9 cellular contexts compared by ENCODE assay signal in genomic region chr3:10023587-10024310, GRCh38. TPM values are rescaled to one million over a fixed set of nuclear protein-coding genes. Genes with fewer than 3 reads are reported as not detected.
DNase-seq lines count a peak whose midpoint lies in the region; ATAC-seq and TF ChIP-seq lines count a peak whose summit lies in the region.
"Had no signal": no experiment of that assay in that cellular context is flagged by ENCODE, and none has a peak within 500 bp of the region (broad histone marks: within the 10 kb centered on the region; RNA-seq: fewer than 3 reads in every experiment).

No MANE protein-coding gene starts in this region.

- no peak for TF ChIP-seq POLR2A in HCT116 (IDR thresholded peaks at IDR 0.05; ENCODE audit: borderline replicate concordance, extremely low read depth, insufficient read depth, insufficient read length)

- H3K79me2 ChIP-seq in HCT116 (ENCODE audit: insufficient read depth, low read length), result peaks cover 42% of the 10 kb centered on the region

- DNase-seq in AG10803 (ENCODE audit: low read depth), result peak; percentile 76
- DNase-seq in HCT116 (ENCODE audit: low read depth, low spot score), result no peak
- peak; percentile 84 for DNase-seq in adipocyte (ENCODE audit: low read depth)
- peak; percentile 93 for DNase-seq in iris pigment epithelial cell (ENCODE audit: low read depth)
- no peak for DNase-seq in NCI-H146 treated with DMSO at 0.1 percent for 48 hours (lab: John Stamatoyannopoulos, UW; ENCODE audit: unreplicated experiment)
- no peak for DNase-seq in NCI-H524 treated with DMSO at 0.1 percent for 48 hours (lab: John Stamatoyannopoulos, UW)
- no peak for DNase-seq in NCI-H526 (lab: John Stamatoyannopoulos, UW)
- DNase-seq: colonic mucosa had no signal

- H3K9ac ChIP-seq in HCT116 (ENCODE audit: low read length) (no peak overlapping the region), adipocyte (ENCODE audit: low read length) (peak overlapping the region; percentile 29)

- RAD21 ChIA-PET in HCT116 (lab: Charles Lee; ENCODE audit: low non-redundant PET in 1 of 2, low total read pairs in 2 of 2, uncharacterized antibody in 2 of 2, unreplicated experiment in 2 of 2), result no interaction called here

- H3K27ac ChIP-seq in HCT116 (ENCODE audit: low read depth, low read length), result no peak overlapping the region
- H3K27ac ChIP-seq: colonic mucosa had no signal

- H2AFZ ChIP-seq in HCT116 (ENCODE audit: low read depth, low read length, poor library complexity, severe bottlenecking), result no peak overlapping the region

- ATAC-seq in HCT116 (no peak), HG03378 (IDR thresholded peaks at IDR 0.05; ENCODE audit: unreplicated experiment) (no peak)

- H3K4me3 ChIP-seq in AG10803 (ENCODE audit: low read length) (peak overlapping the region; percentile 3; the same call in 1 of the 2 replicates), HCT116 (replicated peaks in 1 of 2; ENCODE audit: low read depth in 1 of 2, low read length in 2 of 2) (no peak overlapping the region), adipocyte (ENCODE audit: low read length) (peak overlapping the region; percentile 60)
- H3K4me3 ChIP-seq: colonic mucosa had no signal

- TF ChIP-seq RAD21 in HCT116 (IDR thresholded peaks at IDR 0.05; ENCODE audit: low read depth), result no peak

- CTCF ChIA-PET in HCT116 (lab: Charles Lee), result no interaction called here

- TF ChIP-seq CTCF in AG10803 (conservative IDR thresholded peaks at IDR 0.05; ENCODE audit: low read length), result no peak
- TF ChIP-seq CTCF in HCT116 (IDR thresholded peaks at IDR 0.05 in 2 of 3, conservative IDR thresholded peaks at IDR 0.05 in 1 of 3; ENCODE audit: borderline replicate concordance in 1 of 3, insufficient read depth in 1 of 3, low read depth in 2 of 3, low read length in 2 of 3), result no peak

- H3K27me3 ChIP-seq in HCT116 (ENCODE audit: insufficient read depth, low read length) (no peaks in the 10 kb centered on the region), adipocyte (replicated peaks; ENCODE audit: control insufficient read depth, insufficient read depth, low read length) (no peaks in the 10 kb centered on the region)
- H3K27me3 ChIP-seq: colonic mucosa had no signal

- intact Hi-C loops in HCT116 (cut with micrococcal nuclease), result no loop called here

- H3K9me3 ChIP-seq in HCT116 (ENCODE audit: control insufficient read depth in 1 of 2, insufficient read depth in 1 of 2, low read depth in 1 of 2, low read length in 2 of 2) (no peaks in the 10 kb centered on the region), adipocyte (ENCODE audit: control insufficient read depth, low read length) (no peaks in the 10 kb centered on the region)
- H3K9me3 ChIP-seq: colonic mucosa had no signal

- POLR2A ChIA-PET in HCT116 (lab: Charles Lee), result no interaction called here

- H3K9me2 ChIP-seq in HCT116 (ENCODE audit: insufficient read depth), result no peaks in the 10 kb centered on the region

- no peaks in the 10 kb centered on the region for H4K20me1 ChIP-seq in HCT116 (ENCODE audit: insufficient read depth)

- H3K36me3 ChIP-seq in HCT116 (ENCODE audit: control insufficient read depth in 1 of 2, insufficient read depth in 2 of 2, low read length in 2 of 2), result peaks cover 0 to 5% of the 10 kb centered on the region in 2 experiments; a peak in 1 of 4 replicates
- H3K36me3 ChIP-seq in adipocyte (ENCODE audit: control insufficient read depth, insufficient read depth, low read length, severe bottlenecking), result peaks cover 40% of the 10 kb centered on the region

- H3K4me2 ChIP-seq in HCT116 (ENCODE audit: low read length), result no peak overlapping the region

- peaks cover 8 to 21% of the 10 kb centered on the region in 2 experiments for H3K4me1 ChIP-seq in HCT116 (ENCODE audit: control insufficient read depth in 1 of 2, insufficient read depth in 2 of 2, low read length in 2 of 2)
- H3K4me1 ChIP-seq in adipocyte (ENCODE audit: control insufficient read depth, insufficient read depth, low read length), result peaks cover 38% of the 10 kb centered on the region

- no TSS peak for BruUV-seq in HCT116 (replicated peaks; lab: Mats Ljungman, UMichigan)

TF ChIP-seq in HCT116, 20 proteins besides CTCF, POLR2A, EP300 and RAD21:
- 0 out of 2 replicates have a peak, but pooled peaks have one; percentile 27 for TF ChIP-seq CEBPB (IDR thresholded peaks at IDR 0.05; ENCODE audit: low read depth)
- TF ChIP-seq ZNF274 (IDR thresholded peaks at IDR 0.05; ENCODE audit: low read depth, low read length), result no peak

RNA-seq across cellular contexts. Expression of gene FANCD2, which starts 2.5 kb away (rescaled TPM):
- 50.0 TPM for total RNA-seq in HCT116 (2021; ENCODE audit: unreplicated experiment)
- 24.2 and 31.8 TPM in 2 replicates for polyA plus RNA-seq in HCT116 (2012)

RNA-seq across cellular contexts. Expression of gene EMC3, which starts 37.1 kb away (rescaled TPM):
- total RNA-seq in HCT116 (2021; ENCODE audit: unreplicated experiment), result 12.4 TPM
- polyA plus RNA-seq in HCT116 (2012), result 17.9 and 20.3 TPM in 2 replicates

Comparison
In these comparisons a context has a peak if more than half of its experiments do, and no peak if none do; other contexts are left out.
1. DNase-seq: peak in AG10803 (single experiment), adipocyte (single experiment) and iris pigment epithelial cell (single experiment); none in HCT116 (single experiment), NCI-H146 treated with DMSO at 0.1 percent for 48 hours (single experiment), NCI-H524 treated with DMSO at 0.1 percent for 48 hours (single experiment) and NCI-H526 (0 of 2).
2. H3K4me3 ChIP-seq: peak in AG10803 (single experiment) and adipocyte (single experiment); none in HCT116 (0 of 2).